ENCODE assay signal across 8 cellular contexts in genomic region chr5:127290019-127290945, GRCh38. TPM values are rescaled to one million over a fixed set of nuclear protein-coding genes. Genes with fewer than 3 reads are reported as not detected.
DNase-seq lines count a peak whose midpoint lies in the region; ATAC-seq and TF ChIP-seq lines count a peak whose summit lies in the region.

Gene MEGF10 (plus strand): TSS chr5:127290796. CDS start chr5:127331309, 40,513 bp downstream.

- H3K27ac ChIP-seq in cingulate gyrus (ENCODE audit: low read depth, low read length), result peak within 1 kb of the TSS; percentile 92

- TF ChIP-seq CTCF in AG09319 (IDR thresholded peaks at IDR 0.05; ENCODE audit: low read depth, low read length), result peak; percentile 86

- ATAC-seq in GM18868 (IDR thresholded peaks at IDR 0.05; ENCODE audit: unreplicated experiment) (peak; percentile 72), left lobe of liver (peak; percentile 81)

- DNase-seq in AG09319 (ENCODE audit: extremely low read depth, low read depth), result peak; percentile 8
- peak; percentile 68 for DNase-seq in NCI-H82 (lab: John Stamatoyannopoulos, UW)
- DNase-seq in left lobe of liver (ENCODE audit: low spot score), result no peak
- DNase-seq in stromal cell of bone marrow (ENCODE audit: low read depth), result peak; percentile 40
- DNase-seq in NCI-H2196 (lab: John Stamatoyannopoulos, UW; ENCODE audit: unreplicated experiment), result no peak
- DNase-seq in NCI-H1105 treated with DMSO at 0.1 percent for 48 hours (lab: John Stamatoyannopoulos, UW), result no peak

RNA-seq across cellular contexts. Expression of gene MEGF10, which starts in this region (rescaled TPM):
- 1.4 TPM for total RNA-seq in left lobe of liver

Comparison
In these comparisons a context has a peak if more than half of its experiments do, and no peak if none do; other contexts are left out.
1. DNase-seq: peak in AG09319 (single experiment), NCI-H82 (single experiment) and stromal cell of bone marrow (single experiment); none in left lobe of liver (single experiment), NCI-H2196 (single experiment) and NCI-H1105 treated with DMSO at 0.1 percent for 48 hours (single experiment).